ENCODE assay signal across 14 cellular contexts in genomic region chr6:41451039-41451438, GRCh38.
A peak's percentile ranks its signal among the peaks of the same experiment; 100 is the strongest.
DNase-seq lines count a peak whose midpoint lies in the region; ATAC-seq, FAIRE-seq and TF ChIP-seq lines count a peak whose summit lies in the region.
"Had no signal": no experiment of that assay in that cellular context is flagged by ENCODE, and none has a peak within 500 bp of the region (broad histone marks: within the 10 kb centered on the region; RNA-seq: fewer than 3 reads in every experiment).

No MANE protein-coding gene starts in this region.

- CTCF ChIA-PET in SK-N-SH (lab: Yijun Ruan, JAX) = interaction anchor here (0.7 to 3.8 kb wide), 13 partner anchors 9 to 252 kb away, joined by 3 to 24 read pairs (median 5); no protein-coding TSS in a partner anchor

- peaks cover 0 to 20% of the 10 kb centered on the region in 2 experiments; a peak in 1 of 4 replicates for H3K4me1 ChIP-seq in SK-N-SH (ENCODE audit: control insufficient read depth in 1 of 2, insufficient read depth in 2 of 2, low read depth in 1 of 2, low read length in 1 of 2)
- peaks cover 5% of the 10 kb centered on the region in 2 donors for H3K4me1 ChIP-seq in kidney (ENCODE audit: control insufficient read depth in 1 of 2, insufficient read depth in 1 of 2, low read depth in 1 of 2, low read length in 2 of 2)
- peaks cover 23% of the 10 kb centered on the region for H3K4me1 ChIP-seq in vagina

- H3K36me3 ChIP-seq in SK-N-SH (replicated peaks in 1 of 2; ENCODE audit: control insufficient read depth in 1 of 2, insufficient read depth in 2 of 2, low read length in 1 of 2) = no peaks in the 10 kb centered on the region
- no peaks in the 10 kb centered on the region for H3K36me3 ChIP-seq in kidney (ENCODE audit: control insufficient read depth in 1 of 2, insufficient read depth in 2 of 2, low read length in 2 of 2)
- no peaks in the 10 kb centered on the region for H3K36me3 ChIP-seq in vagina

- H3K27ac ChIP-seq in SK-N-SH (ENCODE audit: low read depth in 2 of 2, low read length in 1 of 2) (no peak overlapping the region), kidney (ENCODE audit: low read depth in 2 of 2, low read length in 2 of 2) (no peak overlapping the region), vagina (peak overlapping the region; percentile 63)
- H3K27ac ChIP-seq: SK-N-MC had no signal

- no peak overlapping the region for H3K9ac ChIP-seq in SK-N-SH
- no peak overlapping the region for H3K9ac ChIP-seq in kidney (ENCODE audit: low read length in 2 of 2)

- TF ChIP-seq RAD21 in SK-N-SH (IDR thresholded peaks at IDR 0.05; ENCODE audit: low read length) = no peak

- H3K27me3 Mint-ChIP-seq in brain = peaks cover 12% of the 10 kb centered on the region

- H3K4me3 Mint-ChIP-seq in brain = peak overlapping the region in 1 of 5 experiments; percentile 10

- H3K27me3 ChIP-seq in SK-N-SH (ENCODE audit: insufficient read depth) = peaks cover 19% of the 10 kb centered on the region; the same call in 1 of the 2 replicates
- H3K27me3 ChIP-seq in vagina = no peaks in the 10 kb centered on the region

- peak; percentile 54 for DNase-seq in SK-N-SH
- DNase-seq in kidney = peak; percentile 67
- DNase-seq in vagina (ENCODE audit: extremely low spot score in 2 of 2) = no peak
- DNase-seq in posterior vena cava (ENCODE audit: low spot score) = no peak
- no peak for DNase-seq in SK-N-DZ (ENCODE audit: low spot score)
- no peak for DNase-seq in GM19240 (ENCODE audit: insufficient read length, low spot score)
- DNase-seq: activated CD4-positive, alpha-beta T cell treated with anti-CD3 and anti-CD28 coated beads, Interleukin-2, amount 50 U/mL, for 48 hours; NCI-H187 treated with DMSO at 0.1 percent for 48 hours had no signal

- H3K4me1 Mint-ChIP-seq in brain = peaks cover 34% of the 10 kb centered on the region

- no peaks in the 10 kb centered on the region for H4K20me1 ChIP-seq in SK-N-SH (ENCODE audit: insufficient read depth)

- no peaks in the 10 kb centered on the region for H3K36me3 Mint-ChIP-seq in brain

- H3K4me2 ChIP-seq in SK-N-SH = no peak overlapping the region

- H2AFZ ChIP-seq in SK-N-SH (ENCODE audit: low read depth) = no peak overlapping the region

- H3F3A ChIP-seq in SK-N-SH (replicated peaks; ENCODE audit: insufficient read depth) = no peaks in the 10 kb centered on the region

- WGBS in SK-N-SH (ENCODE audit: low lambda C conversion rate) = 73% methylated on average over 7 of the region's 9 CpGs

- no peak for ATAC-seq in SK-N-SH treated with all-trans-retinoic acid at 6 μM for 48 hours
- ATAC-seq: esophagus mucosa, left lobe of liver had no signal

- no peak overlapping the region for H3K4me3 ChIP-seq in SK-N-SH (ENCODE audit: low read depth in 2 of 2, low read length in 1 of 2)
- H3K4me3 ChIP-seq in kidney (ENCODE audit: low read length in 2 of 2) = no peak overlapping the region
- no peak overlapping the region for H3K4me3 ChIP-seq in vagina
- H3K4me3 ChIP-seq: SK-N-MC had no signal

- intact Hi-C loops in kidney (cut with DNase I) = no loop called here
- intact Hi-C loops in vagina (cut with DNase I) = loop anchor here (5.0 to 10.0 kb wide), 2 partner anchors 51 to 76 kb away; no protein-coding TSS in a partner anchor
- intact Hi-C loops in posterior vena cava (cut with DNase I) = no loop called here

- H3K9me3 Mint-ChIP-seq in brain = peaks cover 0 to 12% (median 0%) of the 10 kb centered on the region in 5 experiments

- no peak for FAIRE-seq in kidney (lab: Jason Lieb, UNC)
- FAIRE-seq: GM19239 had no signal

- peak overlapping the region in 4 of 5 experiments; percentile 17 to 85 (median 66) for H3K27ac Mint-ChIP-seq in brain

- no peak for TF ChIP-seq POLR2A in vagina (IDR thresholded peaks at IDR 0.05)

- H3K9me3 ChIP-seq in SK-N-SH = no peaks in the 10 kb centered on the region
- no peaks in the 10 kb centered on the region for H3K9me3 ChIP-seq in kidney (ENCODE audit: control insufficient read depth in 1 of 2, low read length in 2 of 2)
- no peaks in the 10 kb centered on the region for H3K9me3 ChIP-seq in vagina

- TF ChIP-seq CTCF in SK-N-SH (IDR thresholded peaks at IDR 0.05) (0 out of 2 replicates have a peak, but pooled peaks have one; percentile 18), brain (conservative IDR thresholded peaks at IDR 0.05) (peak in 1 of 2 experiments; percentile 7), kidney (IDR thresholded peaks at IDR 0.05; ENCODE audit: borderline replicate concordance, extremely low read depth, insufficient read depth) (no peak), vagina (IDR thresholded peaks at IDR 0.05) (no peak)

- H3K79me2 ChIP-seq in SK-N-SH (ENCODE audit: insufficient read depth) = no peaks in the 10 kb centered on the region

- TF ChIP-seq EP300 in SK-N-SH (IDR thresholded peaks at IDR 0.05; ENCODE audit: borderline replicate concordance in 1 of 2, low read depth in 1 of 2, low read length in 1 of 2) = no peak

- POLR2A ChIA-PET in SK-N-SH (lab: Yijun Ruan, JAX) = no interaction called here

- no peaks in the 10 kb centered on the region for H3K9me2 ChIP-seq in SK-N-SH

TF ChIP-seq in SK-N-SH, 30 proteins besides CTCF, POLR2A, EP300 and RAD21:
- TF ChIP-seq ZBTB33 (IDR thresholded peaks at IDR 0.05; ENCODE audit: borderline replicate concordance, low read depth) (no peak), EZH2phosphoT487 (IDR thresholded peaks at IDR 0.05; ENCODE audit: borderline replicate concordance, low read depth) (no peak)

TF ChIP-seq in SK-N-SH treated with all-trans-retinoic acid at 6 μM for 48 hours, 23 proteins besides CTCF, POLR2A, EP300 and RAD21:
- TF ChIP-seq PATZ1 (CRISPR knock-in tag; IDR thresholded peaks at IDR 0.05; ENCODE audit: borderline replicate concordance) (no peak), TCF4 (CRISPR knock-in tag; IDR thresholded peaks at IDR 0.05; ENCODE audit: borderline replicate concordance) (no peak), ISL1 (CRISPR knock-in tag; IDR thresholded peaks at IDR 0.05) (no peak), ARNTL (CRISPR knock-in tag; IDR thresholded peaks at IDR 0.05; ENCODE audit: borderline replicate concordance, low read depth) (no peak), OSR1 (CRISPR knock-in tag; IDR thresholded peaks at IDR 0.05) (no peak), ZNF565 (CRISPR knock-in tag; conservative IDR thresholded peaks at IDR 0.05; ENCODE audit: low read depth) (no peak), ZNF70 (CRISPR knock-in tag; IDR thresholded peaks at IDR 0.05) (no peak), BACH2 (CRISPR knock-in tag; IDR thresholded peaks at IDR 0.05; ENCODE audit: borderline replicate concordance) (no peak), ESRRG (CRISPR knock-in tag; IDR thresholded peaks at IDR 0.05) (no peak), RARB (CRISPR knock-in tag; IDR thresholded peaks at IDR 0.05) (no peak), CSDC2 (CRISPR knock-in tag; IDR thresholded peaks at IDR 0.05) (no peak), GLIS3 (CRISPR knock-in tag; IDR thresholded peaks at IDR 0.05) (no peak)

Comparison
In these comparisons a context has a peak if more than half of its experiments do, and no peak if none do; other contexts are left out.
1. DNase-seq: peak in SK-N-SH (single experiment) and kidney (single experiment); none in vagina (0 of 2), posterior vena cava (single experiment), SK-N-DZ (single experiment) and GM19240 (single experiment).